8 cellular contexts compared by ENCODE assay signal in genomic region chr19:18339703-18340102, GRCh38. TPM values are rescaled to one million over a fixed set of nuclear protein-coding genes. Genes with fewer than 3 reads are reported as not detected.
DNase-seq lines count a peak whose midpoint lies in the region; ATAC-seq, FAIRE-seq and TF ChIP-seq lines count a peak whose summit lies in the region.

No MANE protein-coding gene starts in this region.

- DNase-seq in Caco-2 = peak; percentile 53 to 61
- DNase-seq in HT-29 (ENCODE audit: low spot score) = peak; percentile 44
- peak; percentile 13 for DNase-seq in activated CD4-positive, alpha-beta memory T cell treated with anti-CD3 and anti-CD28 coated beads for 36 hours
- no peak for DNase-seq in kidney
- DNase-seq in upper lobe of left lung = no peak
- DNase-seq in head of caudate nucleus = no peak
- DNase-seq in aorta = no peak
- no peak for DNase-seq in NCI-H187 treated with DMSO at 0.1 percent for 48 hours (lab: John Stamatoyannopoulos, UW)

- peak overlapping the region; percentile 70 for H3K4me3 Mint-ChIP-seq in Caco-2 (ENCODE audit: unreplicated experiment)
- H3K4me3 Mint-ChIP-seq in activated CD4-positive, alpha-beta memory T cell treated with anti-CD3 and anti-CD28 coated beads for 36 hours = peak overlapping the region; percentile 79

- no peaks in the 10 kb centered on the region for H3K27me3 Mint-ChIP-seq in Caco-2 (ENCODE audit: insufficient read depth, unreplicated experiment)
- H3K27me3 Mint-ChIP-seq in activated CD4-positive, alpha-beta memory T cell treated with anti-CD3 and anti-CD28 coated beads for 36 hours = no peaks in the 10 kb centered on the region

- POLR2A ChIA-PET in Caco-2 (lab: Charles Lee) = interaction anchor here (0.8 to 1.9 kb wide), 4 partner anchors 10 to 77 kb away, joined by 3 to 5 read pairs (median 4); no protein-coding TSS in a partner anchor
- POLR2A ChIA-PET in activated CD4-positive, alpha-beta memory T cell treated with anti-CD3 and anti-CD28 coated beads for 36 hours (lab: Charles Lee) = interaction anchor here (1.1 to 4.8 kb wide), 2 partner anchors 60 to 79 kb away, joined by 4 to 26 read pairs; partner anchors contain the start of genes JUND and SSBP4

- no peak for TF ChIP-seq POLR2A in upper lobe of left lung (IDR thresholded peaks at IDR 0.05)

- H3K27ac ChIP-seq in kidney (ENCODE audit: low read depth in 2 of 2, low read length in 2 of 2) (peak overlapping the region; percentile 13 to 63), upper lobe of left lung (peak overlapping the region in 1 of 4 donors; percentile 89), aorta (ENCODE audit: low read depth in 1 of 2, low read length in 2 of 2) (no peak overlapping the region)

- intact Hi-C loops in Caco-2 (cut with micrococcal nuclease; ENCODE audit: unreplicated experiment) = no loop called here
- intact Hi-C loops in activated CD4-positive, alpha-beta memory T cell treated with anti-CD3 and anti-CD28 coated beads for 36 hours (cut with micrococcal nuclease) = loop anchor here (2.0 to 5.0 kb wide), 2 partner anchors 35 to 68 kb away; no protein-coding TSS in a partner anchor
- intact Hi-C loops in kidney (cut with DNase I) = loop anchor here (10.0 kb wide), 1 partner anchor 65 kb away; no protein-coding TSS in a partner anchor
- intact Hi-C loops in head of caudate nucleus (cut with DNase I) = loop anchor here (10.0 kb wide), 1 partner anchor 75 kb away; the partner anchor contains the start of gene SSBP4
- intact Hi-C loops in aorta (cut with DNase I) = loop anchor here in 1 of 2 donors (10.0 kb wide), 1 partner anchor 125 kb away; no protein-coding TSS in a partner anchor

- H3K9me3 ChIP-seq in Caco-2 (no peaks in the 10 kb centered on the region), kidney (ENCODE audit: control insufficient read depth in 1 of 2, low read length in 2 of 2) (no peaks in the 10 kb centered on the region), upper lobe of left lung (no peaks in the 10 kb centered on the region), aorta (ENCODE audit: control insufficient read depth, low read length) (no peaks in the 10 kb centered on the region)

- H3K9ac ChIP-seq in kidney (ENCODE audit: low read length in 2 of 2) = peak overlapping the region in 1 of 2 donors; percentile 55

- H3K27ac Mint-ChIP-seq in Caco-2 (ENCODE audit: unreplicated experiment) = peak overlapping the region; percentile 14
- peak overlapping the region; percentile 20 for H3K27ac Mint-ChIP-seq in activated CD4-positive, alpha-beta memory T cell treated with anti-CD3 and anti-CD28 coated beads for 36 hours

- 0 out of 2 replicates have a peak, but pooled peaks cover 2% of the 10 kb centered on the region for H3K36me3 ChIP-seq in Caco-2 (ENCODE audit: control insufficient read depth, insufficient read depth, low read length)
- H3K36me3 ChIP-seq in kidney (ENCODE audit: control insufficient read depth in 1 of 2, insufficient read depth in 2 of 2, low read length in 2 of 2) = no peaks in the 10 kb centered on the region
- peaks cover 0 to 10% (median 2%) of the 10 kb centered on the region in 4 donors for H3K36me3 ChIP-seq in upper lobe of left lung
- H3K36me3 ChIP-seq in aorta (ENCODE audit: control insufficient read depth in 1 of 2, insufficient read depth in 2 of 2, low read length in 1 of 2) = no peaks in the 10 kb centered on the region

- 31 to 52% methylated on average over 6 of the region's 6 CpGs for WGBS in upper lobe of left lung, 2 donors
- 52 to 60% methylated on average over 6 of the region's 6 CpGs for WGBS in aorta, 2 donors

- peak in 1 of 2 experiments; percentile 36 for TF ChIP-seq CTCF in Caco-2 (IDR thresholded peaks at IDR 0.05; ENCODE audit: insufficient read depth in 1 of 2, low read depth in 1 of 2, low read length in 1 of 2, severe bottlenecking in 1 of 2, unreplicated experiment in 1 of 2)
- TF ChIP-seq CTCF in kidney (IDR thresholded peaks at IDR 0.05; ENCODE audit: borderline replicate concordance, extremely low read depth, insufficient read depth) = no peak
- TF ChIP-seq CTCF in upper lobe of left lung (IDR thresholded peaks at IDR 0.05) = peak in 1 of 6 experiments; percentile 18

- CTCF ChIA-PET in Caco-2 (lab: Charles Lee) = interaction anchor here (0.6 to 2.2 kb wide), 12 partner anchors 11 to 116 kb away, joined by 3 to 27 read pairs (median 4); partner anchors contain the start of genes GDF15 and SSBP4
- CTCF ChIA-PET in activated CD4-positive, alpha-beta memory T cell treated with anti-CD3 and anti-CD28 coated beads for 36 hours (lab: Charles Lee) = interaction anchor here (0.7 to 5.1 kb wide), 8 partner anchors 9 to 68 kb away, joined by 3 to 41 read pairs (median 6); partner anchors contain the start of genes JUND and LSM4

- no peak for ATAC-seq in upper lobe of left lung (ENCODE audit: low FRiP score in 2 of 2)
- ATAC-seq in aorta (ENCODE audit: low FRiP score) = no peak

- FAIRE-seq in kidney (lab: Jason Lieb, UNC) = no peak

- TF ChIP-seq EP300 in upper lobe of left lung (IDR thresholded peaks at IDR 0.05) = no peak

- H3K36me3 Mint-ChIP-seq in Caco-2 (ENCODE audit: insufficient read depth, unreplicated experiment) = peaks cover 17% of the 10 kb centered on the region
- H3K36me3 Mint-ChIP-seq in activated CD4-positive, alpha-beta memory T cell treated with anti-CD3 and anti-CD28 coated beads for 36 hours = peaks cover 3% of the 10 kb centered on the region

- peaks cover 4% of the 10 kb centered on the region for H3K4me1 ChIP-seq in Caco-2
- H3K4me1 ChIP-seq in kidney (ENCODE audit: control insufficient read depth in 1 of 2, insufficient read depth in 1 of 2, low read depth in 1 of 2, low read length in 2 of 2) = peaks cover 16 to 18% of the 10 kb centered on the region in 2 donors
- peaks cover 11 to 17% (median 15%) of the 10 kb centered on the region in 4 donors for H3K4me1 ChIP-seq in upper lobe of left lung
- H3K4me1 ChIP-seq in aorta (ENCODE audit: control insufficient read depth in 1 of 2, insufficient read depth in 2 of 2, low read length in 2 of 2) = no peaks in the 10 kb centered on the region

- H3K4me3 ChIP-seq in Caco-2 (ENCODE audit: low read depth, low read length) = peak overlapping the region; percentile 71; the same call in 1 of the 2 replicates
- H3K4me3 ChIP-seq in kidney (ENCODE audit: low read length in 2 of 2) = peak overlapping the region in 1 of 2 donors; percentile 78
- peak overlapping the region in 3 of 4 donors; percentile 74 to 92 (median 83) for H3K4me3 ChIP-seq in upper lobe of left lung
- H3K4me3 ChIP-seq in aorta (ENCODE audit: low read length in 2 of 2) = no peak overlapping the region

- H3K9me3 Mint-ChIP-seq in Caco-2 (ENCODE audit: unreplicated experiment) = no peaks in the 10 kb centered on the region
- no peaks in the 10 kb centered on the region for H3K9me3 Mint-ChIP-seq in activated CD4-positive, alpha-beta memory T cell treated with anti-CD3 and anti-CD28 coated beads for 36 hours

- BruUV-seq in Caco-2 (replicated peaks; lab: Mats Ljungman, UMichigan) = no TSS peak

- H3K4me1 Mint-ChIP-seq in Caco-2 (ENCODE audit: low read depth, unreplicated experiment) = peaks cover 7% of the 10 kb centered on the region
- peaks cover 19% of the 10 kb centered on the region for H3K4me1 Mint-ChIP-seq in activated CD4-positive, alpha-beta memory T cell treated with anti-CD3 and anti-CD28 coated beads for 36 hours (ENCODE audit: low read depth)

- H3K27me3 ChIP-seq in Caco-2 (replicated peaks; ENCODE audit: control insufficient read depth, insufficient read depth, low read length) (no peaks in the 10 kb centered on the region), upper lobe of left lung (no peaks in the 10 kb centered on the region), aorta (ENCODE audit: control insufficient read depth in 1 of 2, insufficient read depth in 2 of 2, low read length in 1 of 2) (no peaks in the 10 kb centered on the region)

RNA-seq across cellular contexts. Expression of gene PGPEP1, which starts 0.7 kb away (rescaled TPM):
- total RNA-seq in Caco-2 (2022) (25.6 and 26.0 TPM in 2 replicates), kidney (54.5 TPM), upper lobe of left lung (10 to 100 TPM; 15.5 to 42.8 (median 28.1) TPM), aorta (10 to 100 TPM; 41.5 to 46.9 TPM)
- 13.6 and 18.9 TPM in 2 replicates for total RNA-seq in HT-29 (2014; rRNA removed; shearing (Covaris generic))
- total RNA-seq in activated CD4-positive, alpha-beta memory T cell treated with anti-CD3 and anti-CD28 coated beads for 36 hours = 10 to 100 TPM; 29.0 to 30.8 TPM
- polyA plus RNA-seq in kidney (ENCODE audit: insufficient read depth, low read depth, low replicate concordance) (76.1 TPM), aorta (10 to 100 TPM; 19.2 to 25.3 TPM)

RNA-seq across cellular contexts. Expression of gene LSM4, which starts 16.8 kb away (rescaled TPM):
- total RNA-seq in Caco-2 (2022) = 184 and 186 TPM in 2 replicates
- 733 and 750 TPM in 2 replicates for total RNA-seq in HT-29 (2014; rRNA removed; shearing (Covaris generic))
- 100 to 1,000 TPM; 356 to 361 TPM for total RNA-seq in activated CD4-positive, alpha-beta memory T cell treated with anti-CD3 and anti-CD28 coated beads for 36 hours
- total RNA-seq in kidney = 87.7 TPM
- polyA plus RNA-seq in kidney (ENCODE audit: insufficient read depth, low read depth, low replicate concordance) = 245 TPM
- total RNA-seq in upper lobe of left lung = 100 to 1,000 TPM in 4 of 6 donors, 10 to 100 TPM in 2; 39.8 to 147 (median 107) TPM
- 10 to 100 TPM; 32.2 to 34.5 TPM for total RNA-seq in aorta
- polyA plus RNA-seq in aorta = 10 to 100 TPM; 58.6 to 91.8 TPM

RNA-seq across cellular contexts. Expression of gene GDF15, which starts 46.3 kb away (rescaled TPM):
- total RNA-seq in Caco-2 (2022) (55.3 and 56.1 TPM in 2 replicates), kidney (51.2 TPM), upper lobe of left lung (100 to 1,000 TPM in 2 of 6 donors, 10 to 100 TPM in 4; 42.5 to 126 (median 68.7) TPM), aorta (1 to 10 TPM; 4.2 to 9.8 TPM)
- 529 and 584 TPM in 2 replicates for total RNA-seq in HT-29 (2014; rRNA removed; shearing (Covaris generic))
- not detected for total RNA-seq in activated CD4-positive, alpha-beta memory T cell treated with anti-CD3 and anti-CD28 coated beads for 36 hours
- polyA plus RNA-seq in kidney (ENCODE audit: insufficient read depth, low read depth, low replicate concordance) (154 TPM), aorta (1 to 10 TPM; 2.8 to 3.2 TPM)

RNA-seq across cellular contexts. Expression of gene LRRC25, which starts 57.7 kb away (rescaled TPM):
- not detected in 2 replicates for total RNA-seq in Caco-2 (2022)
- not detected in 2 replicates for total RNA-seq in HT-29 (2014; rRNA removed; shearing (Covaris generic))
- total RNA-seq in activated CD4-positive, alpha-beta memory T cell treated with anti-CD3 and anti-CD28 coated beads for 36 hours = not detected
- total RNA-seq in kidney = 13.1 TPM
- 2.7 TPM for polyA plus RNA-seq in kidney (ENCODE audit: insufficient read depth, low read depth, low replicate concordance)
- total RNA-seq in upper lobe of left lung = 10 to 100 TPM in 4 of 6 donors, 1 to 10 TPM in 2; 4.0 to 49.4 (median 24.0) TPM
- 10 to 100 TPM in 1 of 2 donors, 1 to 10 TPM in 1; 7.7 to 15.6 TPM for total RNA-seq in aorta
- polyA plus RNA-seq in aorta = 1 to 10 TPM; 2.2 to 7.4 TPM

RNA-seq across cellular contexts. Expression of gene JUND, which starts 58.3 kb away (rescaled TPM):
- total RNA-seq in Caco-2 (2022) (75.5 and 78.8 TPM in 2 replicates), kidney (181 TPM), upper lobe of left lung (1,000 to 10,000 TPM in 1 of 6 donors, 100 to 1,000 TPM in 5; 281 to 1,101 (median 639) TPM), aorta (100 to 1,000 TPM; 214 to 492 TPM)
- total RNA-seq in HT-29 (2014; rRNA removed; shearing (Covaris generic)) = 379 and 438 TPM in 2 replicates
- total RNA-seq in activated CD4-positive, alpha-beta memory T cell treated with anti-CD3 and anti-CD28 coated beads for 36 hours = 100 to 1,000 TPM; 232 to 236 TPM
- polyA plus RNA-seq in kidney (ENCODE audit: insufficient read depth, low read depth, low replicate concordance) (117 TPM), aorta (100 to 1,000 TPM in 1 of 2 donors, 10 to 100 TPM in 1; 62.6 to 161 TPM)

Comparison
In these comparisons a context has a peak if more than half of its experiments do, and no peak if none do; other contexts are left out.
1. DNase-seq: peak in Caco-2 (2 of 2), HT-29 (single experiment) and activated CD4-positive, alpha-beta memory T cell treated with anti-CD3 and anti-CD28 coated beads for 36 hours (single experiment); none in kidney (single experiment), upper lobe of left lung (0 of 2), head of caudate nucleus (0 of 42), aorta (0 of 2) and NCI-H187 treated with DMSO at 0.1 percent for 48 hours (single experiment).
2. H3K4me3 ChIP-seq: peak in Caco-2 (single experiment) and upper lobe of left lung (3 of 4); none in aorta (0 of 2).
3. H3K27ac ChIP-seq: peak in kidney (2 of 2); none in aorta (0 of 2).
4. RNA of gene GDF15, which starts 46.3 kb away (total RNA-seq): 529 to 584 TPM in HT-29, 42.5 to 126 TPM in upper lobe of left lung, 55.3 to 56.1 TPM in Caco-2, 51.2 TPM in kidney (single experiment) and 4.2 to 9.8 TPM in aorta; not detected in activated CD4-positive, alpha-beta memory T cell treated with anti-CD3 and anti-CD28 coated beads for 36 hours; every median in the first group is over 4 times any median in the second.